Comparison of ENCODE assay signal across 8 cellular contexts in the genomic region with DNA sequence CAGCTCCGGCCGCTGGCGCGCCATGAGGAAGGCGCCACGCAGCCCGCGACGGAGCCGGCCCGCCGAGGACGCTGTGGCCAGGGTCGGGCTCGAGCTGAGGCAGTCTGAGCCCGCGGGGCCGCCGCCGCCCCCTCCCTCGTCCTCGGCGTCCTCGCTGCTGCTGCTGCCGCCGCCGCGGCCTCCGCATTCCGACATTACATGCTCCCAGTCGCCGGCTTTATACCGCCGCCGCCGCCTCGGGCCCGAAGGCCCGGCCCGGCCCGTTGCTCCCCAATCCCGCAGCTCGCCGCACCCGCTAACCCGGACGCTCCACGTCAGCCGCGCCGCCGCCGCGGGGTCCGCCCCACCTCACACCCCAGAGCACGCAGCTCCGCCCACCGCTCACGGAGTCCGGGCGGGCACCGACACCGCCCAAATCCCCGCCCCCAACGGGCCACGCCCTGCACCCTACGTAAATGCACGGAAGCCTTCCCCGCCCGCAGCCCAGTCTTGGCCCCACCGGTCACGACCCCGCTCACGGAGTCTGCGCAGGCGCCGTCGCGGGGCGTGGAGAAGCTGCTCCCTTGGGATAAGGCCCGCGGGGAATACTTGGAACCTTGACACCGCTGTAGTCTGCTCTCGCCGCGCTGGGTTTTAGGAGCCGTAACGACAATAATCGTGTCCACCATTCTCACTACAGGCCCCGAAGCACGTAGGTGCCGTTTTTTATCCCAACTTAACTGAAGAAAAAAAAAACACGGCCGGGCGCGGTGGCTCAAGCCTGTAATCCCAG. TPM values are rescaled to one million over a fixed set of nuclear protein-coding genes. Genes with fewer than 3 reads are reported as not detected.
DNase-seq lines count a peak whose midpoint lies in the region; ATAC-seq, FAIRE-seq and TF ChIP-seq lines count a peak whose summit lies in the region.

Gene TXNDC11, minus strand, starts transcription at position 322 of the 772 bp plus-strand sequence. Its CDS starts 127 bp downstream, at position 195.

- ATAC-seq in HG02840 (IDR thresholded peaks at IDR 0.05; ENCODE audit: low FRiP score, unreplicated experiment) (peak; percentile 81), T-cell (replicated peaks in 1 of 4) (peak; percentile 91 to 97 (median 93)), heart left ventricle (peak; percentile 98 to 100 (median 98)), upper lobe of left lung (ENCODE audit: low FRiP score in 2 of 2) (peak; percentile 98 to 99)

- H3K4me1 ChIP-seq in adrenal gland (replicated peaks in 1 of 2), result peaks cover 25 to 42% of the 10 kb centered on the region in 2 donors
- peaks cover 5 to 49% (median 32%) of the 10 kb centered on the region in 12 donors for H3K4me1 ChIP-seq in heart left ventricle
- peaks cover 34 to 46% (median 42%) of the 10 kb centered on the region in 4 donors for H3K4me1 ChIP-seq in upper lobe of left lung

- 0 to 2% (median 0%) methylated on average over 4 to 96 of the region's 96 CpGs for WGBS in adrenal gland, 4 donors
- 0 to 1% (median 0%) methylated on average over 43 to 96 of the region's 96 CpGs for WGBS in heart left ventricle, 4 donors
- WGBS in upper lobe of left lung, 2 donors, result 0% methylated on average over 10 to 29 of the region's 96 CpGs

- TF ChIP-seq EP300 in upper lobe of left lung (IDR thresholded peaks at IDR 0.05), result peak in 1 of 4 donors; percentile 92

- peak within 1 kb of the TSS; percentile 93 to 96 for H3K27ac Mint-ChIP-seq in T-cell

- H3K9me3 Mint-ChIP-seq in T-cell, result no peaks in the 10 kb centered on the region

- intact Hi-C loops in adrenal gland (cut with DNase I) (no loop called here), heart left ventricle (cut with DNase I) (loop anchor here in 8 of 10 donors (2.0 to 10.0 kb wide), 7 partner anchors 40 to 112 kb away; partner anchors contain the start of genes ZC3H7A (in 7 of the 8), RSL1D1 (in 1 of the 8) and SNN (in 1 of the 8)), posterior cingulate gyrus (cut with DNase I) (loop anchor here (2.0 to 5.0 kb wide), 3 partner anchors 54 to 108 kb away; partner anchors contain the start of genes RSL1D1 and ZC3H7A)

- peak within 1 kb of the TSS; percentile 26 to 94 (median 46) for H3K4me3 ChIP-seq in adrenal gland
- peak within 1 kb of the TSS; percentile 68 to 98 (median 94) for H3K4me3 ChIP-seq in heart left ventricle
- H3K4me3 ChIP-seq in upper lobe of left lung, result peak within 1 kb of the TSS; percentile 78 to 93 (median 86)

- no peaks in the 10 kb centered on the region for H3K27me3 Mint-ChIP-seq in T-cell

- no peaks in the 10 kb centered on the region for H3K9me3 ChIP-seq in adrenal gland (replicated peaks in 1 of 3)
- no peaks in the 10 kb centered on the region for H3K9me3 ChIP-seq in heart left ventricle
- H3K9me3 ChIP-seq in upper lobe of left lung, result no peaks in the 10 kb centered on the region

- H3K36me3 Mint-ChIP-seq in T-cell, result peaks cover 6% of the 10 kb centered on the region

- DNase-seq in GM12891 (ENCODE audit: insufficient read length, low spot score) (peak; percentile 85), NCI-H1436 treated with DMSO at 0.1 percent for 48 hours (lab: John Stamatoyannopoulos, UW) (peak; percentile 87), T-cell (peak; percentile 96 to 100 (median 99)), adrenal gland (peak; percentile 99 to 100 (median 99)), heart left ventricle (peak; percentile 99 to 100 (median 99)), posterior cingulate gyrus (peak; percentile 98 to 100 (median 99)), upper lobe of left lung (peak; percentile 99 to 100)

- CTCF ChIA-PET in T-cell (lab: Charles Lee), result interaction anchor here (0.5 to 3.2 kb wide), 6 partner anchors 24 to 136 kb away, joined by 3 to 20 read pairs (median 4); partner anchors contain the start of gene ZC3H7A (in 1 of the 2)

- H3K4me1 Mint-ChIP-seq in T-cell, result peaks cover 51 to 57% (median 53%) of the 10 kb centered on the region in 3 donors

- TF ChIP-seq CTCF in adrenal gland (IDR thresholded peaks at IDR 0.05) (peak in 1 of 6 experiments; percentile 0), heart left ventricle (IDR thresholded peaks at IDR 0.05) (no peak), upper lobe of left lung (IDR thresholded peaks at IDR 0.05) (peak in 1 of 6 experiments; percentile 20)

- H3K36me3 ChIP-seq in adrenal gland (replicated peaks in 1 of 2) (no peaks in the 10 kb centered on the region), heart left ventricle (peaks cover 0 to 9% (median 0%) of the 10 kb centered on the region in 9 donors), upper lobe of left lung (peaks cover 0 to 10% (median 0%) of the 10 kb centered on the region in 4 donors)

- H3K4me3 Mint-ChIP-seq in T-cell, result peak within 1 kb of the TSS; percentile 90 to 96 (median 94)

- peak; percentile 86 for TF ChIP-seq POLR2A in GM12891 (IDR thresholded peaks at IDR 0.05; ENCODE audit: low read depth, low read length)
- TF ChIP-seq POLR2A in adrenal gland (IDR thresholded peaks at IDR 0.05), result peak; percentile 97 to 99
- peak; percentile 98 to 99 for TF ChIP-seq POLR2A in heart left ventricle (IDR thresholded peaks at IDR 0.05)
- TF ChIP-seq POLR2A in upper lobe of left lung (IDR thresholded peaks at IDR 0.05), result peak; percentile 83 to 100 (median 99)

- peak; percentile 98 for FAIRE-seq in GM12891 (lab: Jason Lieb, UNC)

- POLR2A ChIA-PET in T-cell (lab: Charles Lee), result interaction anchor here (0.6 to 2.1 kb wide), 12 partner anchors 8 to 182 kb away, joined by 3 to 14 read pairs (median 4); partner anchors contain the start of gene ZC3H7A (in 1 of the 2)

- H3K27me3 ChIP-seq in adrenal gland (no peaks in the 10 kb centered on the region), heart left ventricle (no peaks in the 10 kb centered on the region), upper lobe of left lung (no peaks in the 10 kb centered on the region)

- H3K27ac ChIP-seq in adrenal gland (peak within 1 kb of the TSS; percentile 83 to 99 (median 97)), heart left ventricle (peak within 1 kb of the TSS; percentile 93 to 99 (median 98)), upper lobe of left lung (peak within 1 kb of the TSS; percentile 99)

TF ChIP-seq in GM12891, 5 proteins besides CTCF, POLR2A, EP300 and RAD21:
- peak; percentile 37 for TF ChIP-seq PAX5 (IDR thresholded peaks at IDR 0.05; ENCODE audit: insufficient read depth, low read length, severe bottlenecking)
- no peak for TF ChIP-seq SPI1 (IDR thresholded peaks at IDR 0.05; ENCODE audit: low read depth, low read length)
- peak; percentile 13 for TF ChIP-seq POU2F2 (IDR thresholded peaks at IDR 0.05; ENCODE audit: low read depth, low read length)
- TF ChIP-seq TAF1 (IDR thresholded peaks at IDR 0.05; ENCODE audit: low read depth, low read length), result peak; percentile 51; the same call in 1 of the 2 replicates
- TF ChIP-seq POLR2AphosphoS5 (IDR thresholded peaks at IDR 0.05; ENCODE audit: low read depth, low read length), result peak; percentile 84
TF ChIP-seq in GM12891: peak in this region for 4.

RNA-seq across cellular contexts. Expression of gene TXNDC11, which starts in this region (rescaled TPM):
- polyA plus RNA-seq in GM12891 (2012; ENCODE audit: low read depth, missing spikeins), result 31.7 TPM
- total RNA-seq in T-cell (10 to 100 TPM; 44.0 to 76.3 (median 54.0) TPM), adrenal gland (10 to 100 TPM; 33.5 to 68.4 (median 48.1) TPM), heart left ventricle (10 to 100 TPM; 18.9 to 29.3 (median 25.9) TPM), upper lobe of left lung (100 to 1,000 TPM in 5 of 6 donors, 10 to 100 TPM in 1; 81.2 to 148 (median 117) TPM)
- polyA plus RNA-seq in adrenal gland (10 to 100 TPM; 51.2 to 78.1 (median 57.4) TPM), heart left ventricle (10 to 100 TPM; 23.6 to 53.1 TPM)

Comparison
In these comparisons a context has a peak if more than half of its experiments do, and no peak if none do; other contexts are left out.
1. Peak in every context shown above with its lines: DNase-seq, ATAC-seq, H3K4me3 ChIP-seq and H3K27ac ChIP-seq.
2. intact Hi-C loops: an anchor here in heart left ventricle (2.0 to 10.0 kb wide) and posterior cingulate gyrus (2.0 to 5.0 kb wide); none called in adrenal gland.